Comparison of ENCODE assay signal across 23 cellular contexts in genomic region chr3:174532776-174533175, GRCh38.
DNase-seq lines count a peak whose midpoint lies in the region; ATAC-seq, FAIRE-seq and TF ChIP-seq lines count a peak whose summit lies in the region.
"Had no signal": no experiment of that assay in that cellular context is flagged by ENCODE, and none has a peak within 500 bp of the region (broad histone marks: within the 10 kb centered on the region; RNA-seq: fewer than 3 reads in every experiment).

No MANE protein-coding gene starts in this region.

- H3K36me3 ChIP-seq in mammary epithelial cell (ENCODE audit: insufficient read depth, low read length) (no peaks in the 10 kb centered on the region), breast epithelium (no peaks in the 10 kb centered on the region), astrocyte (ENCODE audit: insufficient read depth, low read length) (no peaks in the 10 kb centered on the region), osteoblast (ENCODE audit: insufficient read depth, low read length) (no peaks in the 10 kb centered on the region), mucosa of descending colon (ENCODE audit: low read depth) (no peaks in the 10 kb centered on the region)

- no TSS peak for BruUV-seq in mammary epithelial cell (replicated peaks; lab: Mats Ljungman, UMichigan)

- H3K27me3 ChIP-seq in mammary epithelial cell (ENCODE audit: insufficient read depth, low read length) (no peaks in the 10 kb centered on the region), breast epithelium (no peaks in the 10 kb centered on the region), astrocyte (ENCODE audit: insufficient read depth, low read length) (no peaks in the 10 kb centered on the region), osteoblast (ENCODE audit: insufficient read depth, low read length) (no peaks in the 10 kb centered on the region)

- ATAC-seq in mucosa of descending colon (no peak), HG02885 (IDR thresholded peaks at IDR 0.05; ENCODE audit: poor library complexity, unreplicated experiment) (no peak)
- ATAC-seq: HepG2 had no signal

- CTCF ChIA-PET in mammary epithelial cell (lab: Charles Lee; ENCODE audit: low non-redundant PET) = no interaction called here

- H3K4me1 ChIP-seq in mammary epithelial cell (ENCODE audit: insufficient read depth, low read length) (peaks cover 13% of the 10 kb centered on the region), breast epithelium (no peaks in the 10 kb centered on the region), astrocyte (ENCODE audit: insufficient read depth, low read length) (peaks cover 9% of the 10 kb centered on the region), osteoblast (ENCODE audit: insufficient read depth, low read length) (peaks cover 5% of the 10 kb centered on the region), mucosa of descending colon (ENCODE audit: low read depth) (no peaks in the 10 kb centered on the region)

- no peak for FAIRE-seq in astrocyte (lab: Jason Lieb, UNC)
- FAIRE-seq: G401.6, GM12892, HepG2 had no signal

- H3K4me3 ChIP-seq in mammary epithelial cell (replicated peaks in 1 of 3; ENCODE audit: insufficient read depth in 1 of 3, low read depth in 2 of 3, low read length in 3 of 3) (no peak overlapping the region), breast epithelium (no peak overlapping the region), astrocyte (ENCODE audit: insufficient read depth, low read depth, low read length) (no peak overlapping the region), osteoblast (ENCODE audit: insufficient read depth, low read length) (no peak overlapping the region), mucosa of descending colon (no peak overlapping the region)

- H3K36me3 Mint-ChIP-seq in astrocyte (ENCODE audit: low read depth, unreplicated experiment) = no peaks in the 10 kb centered on the region
- H3K36me3 Mint-ChIP-seq: CD8-positive, alpha-beta memory T cell had no signal

- no peaks in the 10 kb centered on the region for H3K9me3 ChIP-seq in mammary epithelial cell (replicated peaks; ENCODE audit: insufficient read depth, low read length)
- H3K9me3 ChIP-seq in breast epithelium = no peaks in the 10 kb centered on the region
- no peaks in the 10 kb centered on the region for H3K9me3 ChIP-seq in astrocyte (ENCODE audit: insufficient read depth, low read depth, low read length)
- no peaks in the 10 kb centered on the region for H3K9me3 ChIP-seq in osteoblast (ENCODE audit: low read depth, low read length)
- no peaks in the 10 kb centered on the region for H3K9me3 ChIP-seq in mucosa of descending colon

- no peak overlapping the region for H3K27ac ChIP-seq in mammary epithelial cell (ENCODE audit: insufficient read depth, low read depth, low read length)
- H3K27ac ChIP-seq in breast epithelium = no peak overlapping the region
- H3K27ac ChIP-seq in astrocyte (ENCODE audit: low read depth, low read length) = peak overlapping the region; percentile 45
- H3K27ac ChIP-seq in osteoblast (ENCODE audit: low read depth, low read length) = peak overlapping the region; percentile 25
- H3K27ac ChIP-seq: RWPE1 had no signal

- no peak for TF ChIP-seq POLR2A in breast epithelium (IDR thresholded peaks at IDR 0.05)

- in situ Hi-C loops in mammary epithelial cell (cut with MboI; ENCODE audit: low sequenced_read_pairs in 2 of 2) = no loop called here

- intact Hi-C loops in mammary epithelial cell (cut with micrococcal nuclease) = loop anchor here (1.0 kb wide), 1 partner anchor 91 kb away; no protein-coding TSS in a partner anchor
- intact Hi-C loops in breast epithelium (cut with DNase I; ENCODE audit: low total_unique reads) = loop anchor here (5.0 kb wide), 1 partner anchor 1145 kb away; no protein-coding TSS in a partner anchor
- intact Hi-C loops in mucosa of descending colon (cut with DNase I, micrococcal nuclease) = no loop called here

- H3K4me3 Mint-ChIP-seq in astrocyte (ENCODE audit: unreplicated experiment) = no peak overlapping the region
- H3K4me3 Mint-ChIP-seq: CD8-positive, alpha-beta memory T cell had no signal

- H3K9me3 Mint-ChIP-seq in astrocyte (ENCODE audit: unreplicated experiment) = no peaks in the 10 kb centered on the region

- H3K9ac ChIP-seq in mammary epithelial cell (ENCODE audit: insufficient read depth, low read length) (no peak overlapping the region), astrocyte (ENCODE audit: low read length) (no peak overlapping the region)

- no peaks in the 10 kb centered on the region for H4K20me1 ChIP-seq in mammary epithelial cell (ENCODE audit: insufficient read depth, low read length)
- no peaks in the 10 kb centered on the region for H4K20me1 ChIP-seq in astrocyte (ENCODE audit: insufficient read depth, low read length)
- no peaks in the 10 kb centered on the region for H4K20me1 ChIP-seq in osteoblast (ENCODE audit: insufficient read depth, low read length)

- H3K4me2 ChIP-seq in mammary epithelial cell (ENCODE audit: insufficient read depth, low read depth, low read length) (peak overlapping the region; percentile 30), astrocyte (ENCODE audit: low read length) (peak overlapping the region; percentile 41), osteoblast (ENCODE audit: insufficient read depth, low read length) (peak overlapping the region; percentile 5)

- no peak overlapping the region for H3K27ac Mint-ChIP-seq in astrocyte (ENCODE audit: unreplicated experiment)
- H3K27ac Mint-ChIP-seq: CD8-positive, alpha-beta memory T cell had no signal

- H3K27me3 Mint-ChIP-seq in astrocyte (ENCODE audit: low read depth, unreplicated experiment) = no peaks in the 10 kb centered on the region

- TF ChIP-seq CTCF in mammary epithelial cell (conservative IDR thresholded peaks at IDR 0.05 in 1 of 2, IDR thresholded peaks at IDR 0.05 in 1 of 2; ENCODE audit: extremely low read depth in 1 of 2, insufficient read depth in 1 of 2, low read depth in 1 of 2, low read length in 2 of 2) (no peak), breast epithelium (IDR thresholded peaks at IDR 0.05) (no peak), astrocyte (IDR thresholded peaks at IDR 0.05; ENCODE audit: insufficient read depth, low read depth, low read length) (no peak), osteoblast (IDR thresholded peaks at IDR 0.05; ENCODE audit: extremely low read depth, low read depth, low read length) (no peak), mucosa of descending colon (IDR thresholded peaks at IDR 0.05) (no peak)

- dilution Hi-C loops in mammary epithelial cell (cut with HindIII; ENCODE audit: low sequenced_read_pairs) = no loop called here

- no peak for DNase-seq in mammary epithelial cell
- DNase-seq in breast epithelium (ENCODE audit: low spot score in 2 of 2) = no peak
- DNase-seq in astrocyte (ENCODE audit: low read depth) = no peak
- DNase-seq in osteoblast (ENCODE audit: insufficient read length, low spot score, missing footprints) = no peak
- no peak for DNase-seq in NCI-H1930 (lab: John Stamatoyannopoulos, UW)
- no peak for DNase-seq in mucosa of descending colon
- DNase-seq: 8988T; AML-193; C1 segment of cervical spinal cord; CD8-positive, alpha-beta memory T cell; KG1; NCI-H1092 treated with DMSO at 0.1 percent for 48 hours; NCI-H1436 treated with DMSO at 0.1 percent for 48 hours; NCI-H2029; NCI-H510A treated with DMSO at 0.1 percent for 48 hours; NCI-H774; NK-92 treated with Interleukin-12 subunit alpha and Interleukin-12 subunit beta, amount 100 ng/mL, for 24 hours; SIG-M5 had no signal

- H3K79me2 ChIP-seq in mammary epithelial cell (ENCODE audit: insufficient read depth, low read length) (no peaks in the 10 kb centered on the region), astrocyte (ENCODE audit: insufficient read depth, low read length) (no peaks in the 10 kb centered on the region), osteoblast (ENCODE audit: insufficient read depth, low read length) (no peaks in the 10 kb centered on the region)

- H3K4me1 Mint-ChIP-seq in astrocyte (ENCODE audit: low read depth, unreplicated experiment) = peaks cover 7% of the 10 kb centered on the region
- H3K4me1 Mint-ChIP-seq: CD8-positive, alpha-beta memory T cell had no signal

- 73% methylated on average over 2 of the region's 2 CpGs for WGBS in mammary epithelial cell (ENCODE audit: low coverage, missing lambda C conversion rate)

- H2AFZ ChIP-seq in mammary epithelial cell (ENCODE audit: low read depth, low read length) = no peak overlapping the region
- H2AFZ ChIP-seq in astrocyte (ENCODE audit: low read depth, low read length) = no peak overlapping the region
- H2AFZ ChIP-seq in osteoblast (ENCODE audit: low read length) = no peak overlapping the region

Comparison
In these comparisons a context has a peak if more than half of its experiments do, and no peak if none do; other contexts are left out.
1. H3K27ac ChIP-seq: peak in astrocyte (single experiment) and osteoblast (single experiment); none in mammary epithelial cell (single experiment) and breast epithelium (0 of 2).
2. intact Hi-C loops: an anchor here in mammary epithelial cell (1.0 kb wide) and breast epithelium (5.0 kb wide); none called in mucosa of descending colon.
3. Peak in every context shown above with its lines, with median percentiles within 50 percentile points of each other: H3K4me2 ChIP-seq.